In the genomic region with DNA sequence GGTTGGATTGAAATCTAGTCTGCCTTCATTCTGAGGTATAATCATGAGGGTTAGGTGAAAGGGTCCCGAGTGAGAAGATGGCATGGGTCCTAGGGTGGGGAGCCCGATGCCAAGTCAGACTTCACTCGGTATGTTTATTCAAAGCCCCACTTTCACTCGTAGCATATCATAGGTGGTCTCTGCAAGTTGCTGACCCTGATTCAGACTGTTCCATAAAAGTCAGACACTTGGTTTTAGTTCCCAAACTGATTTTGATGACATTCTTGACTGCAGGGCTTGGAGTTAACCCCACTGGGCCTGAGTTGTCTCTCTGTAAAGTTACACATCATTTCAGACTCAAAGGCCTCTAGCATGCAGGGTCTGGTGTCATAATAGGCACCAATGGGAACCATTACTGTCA, we compare ENCODE assay signal across 16 cellular contexts. TPM values are rescaled to one million over a fixed set of nuclear protein-coding genes. Genes with fewer than 3 reads are reported as not detected.
DNase-seq lines count a peak whose midpoint lies in the region; ATAC-seq and TF ChIP-seq lines count a peak whose summit lies in the region.
"Had no signal": no experiment of that assay in that cellular context is flagged by ENCODE, and none has a peak within 500 bp of the region (broad histone marks: within the 10 kb centered on the region; RNA-seq: fewer than 3 reads in every experiment).

No MANE protein-coding gene starts in this region.

- peak overlapping the region; percentile 37 to 77 for H3K4me3 Mint-ChIP-seq in activated T-cell treated with anti-CD3 and anti-CD28 coated beads, Interleukin-2, amount 50 U/mL, for 72 hours
- peak overlapping the region; percentile 67 for H3K4me3 Mint-ChIP-seq in activated T-helper 17 cell treated with anti-CD3 and anti-CD28 coated beads, Interleukin-2, amount 50 U/mL, for 72 hours
- H3K4me3 Mint-ChIP-seq in stimulated activated effector memory CD8-positive, alpha-beta T cell treated with anti-CD3 and anti-CD28 coated beads, Interleukin-12 subunit alpha, Interleukin-12 subunit beta, amount 100 ng/mL, for 72 hours = peak overlapping the region; percentile 7

- no peak overlapping the region for H3K27ac ChIP-seq in iPS-20b (ENCODE audit: low read length)
- H3K27ac ChIP-seq: esophagus muscularis mucosa, SJSA1, suprapubic skin had no signal

- no peaks in the 10 kb centered on the region for H3K27me3 ChIP-seq in iPS-20b (ENCODE audit: insufficient read depth, low read length)
- H3K27me3 ChIP-seq: esophagus muscularis mucosa, SJSA1, suprapubic skin had no signal

- H3K36me3 Mint-ChIP-seq in activated T-cell treated with anti-CD3 and anti-CD28 coated beads, Interleukin-2, amount 50 U/mL, for 72 hours (ENCODE audit: insufficient read depth in 2 of 2) = peaks cover 10 to 66% of the 10 kb centered on the region in 2 donors
- peaks cover 100% of the 10 kb centered on the region for H3K36me3 Mint-ChIP-seq in activated T-helper 17 cell treated with anti-CD3 and anti-CD28 coated beads, Interleukin-2, amount 50 U/mL, for 72 hours (ENCODE audit: low read depth)
- peaks cover 100% of the 10 kb centered on the region for H3K36me3 Mint-ChIP-seq in stimulated activated effector memory CD8-positive, alpha-beta T cell treated with anti-CD3 and anti-CD28 coated beads, Interleukin-12 subunit alpha, Interleukin-12 subunit beta, amount 100 ng/mL, for 72 hours

- no peak for DNase-seq in activated T-cell treated with anti-CD3 and anti-CD28 coated beads, Interleukin-2, amount 50 U/mL, for 72 hours
- DNase-seq in activated T-cell treated with anti-CD3 and anti-CD28 coated beads, Interleukin-2, amount 50 U/mL, for 48 hours = no peak
- no peak for DNase-seq in stimulated activated effector memory CD8-positive, alpha-beta T cell treated with anti-CD3 and anti-CD28 coated beads, Interleukin-12 subunit alpha, Interleukin-12 subunit beta, amount 100 ng/mL, for 72 hours (ENCODE audit: low spot score in 2 of 2)
- DNase-seq in erythroblast (lab: John Stamatoyannopoulos, UW) = no peak
- DNase-seq: DMS153, hypothalamus, NCI-H2107 had no signal

- no peaks in the 10 kb centered on the region for H3K9me3 ChIP-seq in iPS-20b (ENCODE audit: insufficient read depth, low read depth, low read length)
- H3K9me3 ChIP-seq: esophagus muscularis mucosa, SJSA1, suprapubic skin had no signal

- ATAC-seq in activated T-cell treated with anti-CD3 and anti-CD28 coated beads, Interleukin-2, amount 50 U/mL, for 72 hours (replicated peaks in 1 of 2) = peak; percentile 17 to 23
- ATAC-seq in activated T-helper 17 cell treated with anti-CD3 and anti-CD28 coated beads, Interleukin-2, amount 50 U/mL, for 72 hours (replicated peaks) = no peak
- ATAC-seq in stimulated activated effector memory CD8-positive, alpha-beta T cell treated with anti-CD3 and anti-CD28 coated beads, Interleukin-12 subunit alpha, Interleukin-12 subunit beta, amount 100 ng/mL, for 72 hours = no peak
- ATAC-seq in HG03095 (IDR thresholded peaks at IDR 0.05; ENCODE audit: unreplicated experiment) (no peak), GM21619 (IDR thresholded peaks at IDR 0.05; ENCODE audit: unreplicated experiment) (no peak)

- TF ChIP-seq POLR2A in erythroblast (IDR thresholded peaks at IDR 0.05; ENCODE audit: low read length) = no peak

- peaks cover 91% of the 10 kb centered on the region for H3K36me3 ChIP-seq in iPS-20b (ENCODE audit: insufficient read depth, low read depth, low read length)

- peak overlapping the region; percentile 87 for H3K27ac Mint-ChIP-seq in activated T-cell treated with anti-CD3 and anti-CD28 coated beads, Interleukin-2, amount 50 U/mL, for 72 hours
- no peak overlapping the region for H3K27ac Mint-ChIP-seq in activated T-helper 17 cell treated with anti-CD3 and anti-CD28 coated beads, Interleukin-2, amount 50 U/mL, for 72 hours
- H3K27ac Mint-ChIP-seq in stimulated activated effector memory CD8-positive, alpha-beta T cell treated with anti-CD3 and anti-CD28 coated beads, Interleukin-12 subunit alpha, Interleukin-12 subunit beta, amount 100 ng/mL, for 72 hours = peak overlapping the region; percentile 70
- H3K27ac Mint-ChIP-seq: activated naive CD4-positive, alpha-beta T cell treated with anti-CD3 and anti-CD28 coated beads, Interleukin-2, amount 50 U/mL, for 72 hours had no signal

- H3K9me3 Mint-ChIP-seq in activated T-cell treated with anti-CD3 and anti-CD28 coated beads, Interleukin-2, amount 50 U/mL, for 72 hours = no peaks in the 10 kb centered on the region
- H3K9me3 Mint-ChIP-seq in activated T-helper 17 cell treated with anti-CD3 and anti-CD28 coated beads, Interleukin-2, amount 50 U/mL, for 72 hours = no peaks in the 10 kb centered on the region
- H3K9me3 Mint-ChIP-seq in stimulated activated effector memory CD8-positive, alpha-beta T cell treated with anti-CD3 and anti-CD28 coated beads, Interleukin-12 subunit alpha, Interleukin-12 subunit beta, amount 100 ng/mL, for 72 hours = no peaks in the 10 kb centered on the region
- H3K9me3 Mint-ChIP-seq: activated naive CD4-positive, alpha-beta T cell treated with anti-CD3 and anti-CD28 coated beads, Interleukin-2, amount 50 U/mL, for 72 hours had no signal

- H3K4me3 ChIP-seq in iPS-20b (ENCODE audit: low read length) = peak overlapping the region; percentile 29; the same call in 1 of the 2 replicates
- H3K4me3 ChIP-seq: SJSA1, skin epidermis, suprapubic skin had no signal

- H3K4me1 ChIP-seq in iPS-20b (ENCODE audit: insufficient read depth, low read length) = peaks cover 40% of the 10 kb centered on the region

- peak overlapping the region; percentile 10; the same call in 1 of the 2 replicates for H3K9ac ChIP-seq in iPS-20b (ENCODE audit: low read depth, low read length)

- no peaks in the 10 kb centered on the region for H3K27me3 Mint-ChIP-seq in activated T-cell treated with anti-CD3 and anti-CD28 coated beads, Interleukin-2, amount 50 U/mL, for 72 hours (ENCODE audit: low read depth)
- no peaks in the 10 kb centered on the region for H3K27me3 Mint-ChIP-seq in activated T-helper 17 cell treated with anti-CD3 and anti-CD28 coated beads, Interleukin-2, amount 50 U/mL, for 72 hours

- H3K4me1 Mint-ChIP-seq in activated T-cell treated with anti-CD3 and anti-CD28 coated beads, Interleukin-2, amount 50 U/mL, for 72 hours (ENCODE audit: low read depth) = peaks cover 94% of the 10 kb centered on the region
- H3K4me1 Mint-ChIP-seq in activated T-helper 17 cell treated with anti-CD3 and anti-CD28 coated beads, Interleukin-2, amount 50 U/mL, for 72 hours = peaks cover 58% of the 10 kb centered on the region
- peaks cover 81% of the 10 kb centered on the region for H3K4me1 Mint-ChIP-seq in stimulated activated effector memory CD8-positive, alpha-beta T cell treated with anti-CD3 and anti-CD28 coated beads, Interleukin-12 subunit alpha, Interleukin-12 subunit beta, amount 100 ng/mL, for 72 hours

RNA-seq across cellular contexts. Expression of a gene that starts 17.8 kb away (rescaled TPM):
- total RNA-seq in activated T-cell treated with anti-CD3 and anti-CD28 coated beads, Interleukin-2, amount 50 U/mL, for 72 hours = 10 to 100 TPM; 81.5 to 82.3 TPM
- 10 to 100 TPM; 46.1 to 58.1 TPM for total RNA-seq in activated T-helper 17 cell treated with anti-CD3 and anti-CD28 coated beads, Interleukin-2, amount 50 U/mL, for 72 hours

Comparison
In these comparisons a context has a peak if more than half of its experiments do, and no peak if none do; other contexts are left out.
1. ATAC-seq: peak in activated T-cell treated with anti-CD3 and anti-CD28 coated beads, Interleukin-2, amount 50 U/mL, for 72 hours (2 of 2); none in activated T-helper 17 cell treated with anti-CD3 and anti-CD28 coated beads, Interleukin-2, amount 50 U/mL, for 72 hours (single experiment), stimulated activated effector memory CD8-positive, alpha-beta T cell treated with anti-CD3 and anti-CD28 coated beads, Interleukin-12 subunit alpha, Interleukin-12 subunit beta, amount 100 ng/mL, for 72 hours (single experiment), HG03095 (single experiment) and GM21619 (single experiment).
2. H3K4me3 Mint-ChIP-seq: peak in every context shown above with its lines; median percentile 67 in activated T-helper 17 cell treated with anti-CD3 and anti-CD28 coated beads, Interleukin-2, amount 50 U/mL, for 72 hours; 57 in activated T-cell treated with anti-CD3 and anti-CD28 coated beads, Interleukin-2, amount 50 U/mL, for 72 hours; 7 in stimulated activated effector memory CD8-positive, alpha-beta T cell treated with anti-CD3 and anti-CD28 coated beads, Interleukin-12 subunit alpha, Interleukin-12 subunit beta, amount 100 ng/mL, for 72 hours.